In genomic region chr18:49588171-49588570, GRCh38 we compare ENCODE assay signal across 34 cellular contexts. TPM values are rescaled to one million over a fixed set of nuclear protein-coding genes. Genes with fewer than 3 reads are reported as not detected.
DNase-seq lines count a peak whose midpoint lies in the region; FAIRE-seq and TF ChIP-seq lines count a peak whose summit lies in the region.
"Had no signal": no experiment of that assay in that cellular context is flagged by ENCODE, and none has a peak within 500 bp of the region (broad histone marks: within the 10 kb centered on the region; RNA-seq: fewer than 3 reads in every experiment).

No MANE protein-coding gene starts in this region.

- FAIRE-seq in frontal cortex (lab: Jason Lieb, UNC), result no peak
- FAIRE-seq: A204.1, A549, D721Med had no signal

- TF ChIP-seq POLR2A in thyroid gland (IDR thresholded peaks at IDR 0.05), result no peak

- H3K4me3 ChIP-seq in thyroid gland (replicated peaks in 1 of 3), result no peak overlapping the region
- H3K4me3 ChIP-seq: A549; BLaER1; BLaER1 treated with 17β-estradiol and CSF1 and Interleukin-3, amounts not matched to agents 10 nM and 100 nM had no signal

- no peak for TF ChIP-seq CTCF in thyroid gland (IDR thresholded peaks at IDR 0.05)

- WGBS in thyroid gland, 2 donors, result 36 to 46% methylated on average over 6 of the region's 6 CpGs

- peaks cover 53 to 66% of the 10 kb centered on the region in 2 donors for H3K36me3 ChIP-seq in thyroid gland
- H3K36me3 ChIP-seq: BE2C; BLaER1; BLaER1 treated with 17β-estradiol and CSF1 and Interleukin-3, amounts not matched to agents 10 nM and 100 nM had no signal

- H3K9me3 ChIP-seq in thyroid gland, result no peaks in the 10 kb centered on the region
- H3K9me3 ChIP-seq: A549; BE2C; BLaER1; BLaER1 treated with 17β-estradiol and CSF1 and Interleukin-3, amounts not matched to agents 10 nM and 100 nM; Caco-2 had no signal

- peak overlapping the region in 2 of 3 donors; percentile 21 to 63 for H3K27ac ChIP-seq in thyroid gland
- H3K27ac ChIP-seq: 22Rv1; A549; BLaER1; BLaER1 treated with 17β-estradiol and CSF1 and Interleukin-3, amounts not matched to agents 10 nM and 100 nM; C4-2B had no signal

- peaks cover 31 to 46% of the 10 kb centered on the region in 2 donors for H3K4me1 ChIP-seq in thyroid gland
- H3K4me1 ChIP-seq: A549; BE2C; BLaER1; BLaER1 treated with 17β-estradiol and CSF1 and Interleukin-3, amounts not matched to agents 10 nM and 100 nM; Caco-2 had no signal

- H3K27me3 ChIP-seq in thyroid gland, result no peaks in the 10 kb centered on the region
- H3K27me3 ChIP-seq: BE2C; BLaER1; BLaER1 treated with 17β-estradiol and CSF1 and Interleukin-3, amounts not matched to agents 10 nM and 100 nM had no signal

- DNase-seq in islet precursor cell (peak; percentile 21), mesenteric fat pad (ENCODE audit: low spot score) (peak; percentile 41), thyroid gland (peak; percentile 71 to 75), NCI-H1105 treated with DMSO at 0.1 percent for 48 hours (lab: John Stamatoyannopoulos, UW) (no peak), NCI-H1048 (lab: John Stamatoyannopoulos, UW) (no peak), frontal cortex (ENCODE audit: low spot score in 2 of 2) (no peak)
- DNase-seq: 8988T; ACHN; AML-193; BE2C; C1 segment of cervical spinal cord; Caco-2; Calu3; CD4-positive, alpha-beta memory T cell; CD4-positive, alpha-beta T cell; CD4-positive, CD25-positive, alpha-beta regulatory T cell; CD8-positive, alpha-beta memory T cell; CD8-positive, alpha-beta T cell; COR-L47; DMS 273 treated with DMSO at 0.1 percent for 48 hours; DMS153; DMS53; DMS79; DMS79 treated with DMSO at 0.1 percent for 48 hours; DND-41; EL had no signal

- intact Hi-C loops in thyroid gland (cut with DNase I), result loop anchor here (10.0 kb wide), 1 partner anchor 47 kb away; no protein-coding TSS in a partner anchor

RNA-seq across cellular contexts. Expression of gene LIPG, which starts 26.3 kb away (rescaled TPM):
- total RNA-seq in mesenteric fat pad (2.2 TPM), thyroid gland (100 to 1,000 TPM; 230 to 981 (median 515) TPM), frontal cortex (10.2 TPM)
- total RNA-seq: B cell; CD4-positive, alpha-beta memory T cell; CD4-positive, alpha-beta T cell; CD4-positive, CD25-positive, alpha-beta regulatory T cell; CD8-positive, alpha-beta memory T cell; CD8-positive, alpha-beta T cell had no signal

Comparison
In these comparisons a context has a peak if more than half of its experiments do, and no peak if none do; other contexts are left out.
1. DNase-seq: peak in islet precursor cell (single experiment), mesenteric fat pad (single experiment) and thyroid gland (2 of 2); none in NCI-H1105 treated with DMSO at 0.1 percent for 48 hours (single experiment), NCI-H1048 (single experiment) and frontal cortex (0 of 2).
2. RNA of gene LIPG, which starts 26.3 kb away (total RNA-seq): 230 to 981 TPM in thyroid gland; 10.2 TPM in frontal cortex (single experiment) and 2.2 TPM in mesenteric fat pad (single experiment); every median in the first group is over 10 times any median in the second.